In the genomic region with DNA sequence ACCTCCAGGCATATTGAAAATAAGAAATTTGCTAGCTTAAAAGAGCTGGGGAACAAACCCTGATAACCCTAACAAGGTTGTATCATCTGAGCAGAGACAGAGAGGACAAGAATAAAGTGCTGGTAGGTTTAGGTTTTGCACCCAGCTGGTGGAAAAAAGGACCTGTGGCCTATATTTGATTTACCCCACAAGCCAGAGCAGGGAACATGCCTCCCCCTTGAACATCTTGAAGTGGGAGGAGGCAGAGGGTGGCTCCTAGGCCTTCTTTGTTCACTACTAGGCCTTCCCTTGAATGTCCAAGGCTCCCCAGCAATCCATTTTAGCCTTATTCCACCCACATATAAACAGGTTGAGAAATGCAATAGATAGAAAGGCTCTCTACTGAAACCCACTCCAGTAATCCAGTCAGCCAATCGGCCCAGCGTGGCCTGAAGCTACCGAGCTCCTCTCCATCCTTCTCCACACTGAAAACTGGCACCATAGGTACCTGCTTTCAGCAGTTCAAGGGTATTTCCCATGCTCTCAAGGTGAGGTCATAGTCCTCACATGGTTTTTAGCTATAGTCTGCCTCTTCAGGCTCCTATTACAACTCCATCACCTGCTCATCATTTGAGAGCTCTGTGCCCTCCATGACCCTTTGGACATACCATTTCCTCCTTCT, we compare ENCODE assay signal across 13 cellular contexts. TPM values are rescaled to one million over a fixed set of nuclear protein-coding genes. Genes with fewer than 3 reads are reported as not detected.
DNase-seq lines count a peak whose midpoint lies in the region; ATAC-seq, FAIRE-seq and TF ChIP-seq lines count a peak whose summit lies in the region.
"Had no signal": no experiment of that assay in that cellular context is flagged by ENCODE, and none has a peak within 500 bp of the region (broad histone marks: within the 10 kb centered on the region; RNA-seq: fewer than 3 reads in every experiment).

No MANE protein-coding gene starts in this region.

- H3K36me3 ChIP-seq in A673 (ENCODE audit: insufficient read depth, low read length, poor library complexity, severe bottlenecking) = peaks cover 13% of the 10 kb centered on the region
- no peaks in the 10 kb centered on the region; a peak in 1 of 5 replicates for H3K36me3 ChIP-seq in HepG2 (replicated peaks in 1 of 2; ENCODE audit: control insufficient read depth in 1 of 2, insufficient read depth in 2 of 2, low read length in 2 of 2)
- H3K36me3 ChIP-seq: BLaER1 had no signal

- CTCF ChIA-PET in A673 (lab: Charles Lee) (no interaction called here), HepG2 (lab: Yijun Ruan, JAX; ENCODE audit: low intra/inter-chr PET ratio, low total read pairs) (no interaction called here)

- no peaks in the 10 kb centered on the region for H3K27me3 ChIP-seq in A673 (replicated peaks; ENCODE audit: insufficient read depth, low read depth, low read length, poor library complexity)
- no peaks in the 10 kb centered on the region for H3K27me3 ChIP-seq in HepG2 (ENCODE audit: control insufficient read depth in 1 of 2, insufficient read depth in 2 of 2, low read length in 2 of 2)
- H3K27me3 ChIP-seq: BLaER1, hepatocyte, tibial nerve had no signal

- H3K9ac ChIP-seq in HepG2 (ENCODE audit: insufficient read depth, low read depth, low read length) = no peak overlapping the region
- H3K9ac ChIP-seq: BLaER1 had no signal

- POLR2A ChIA-PET in A673 (lab: Charles Lee; ENCODE audit: low non-redundant PET) = no interaction called here
- POLR2A ChIA-PET in HepG2 (lab: Yijun Ruan, JAX) = interaction anchor here (1.0 to 1.3 kb wide), 2 partner anchors 10 to 13 kb away, joined by 4 read pairs; partner anchors contain the start of gene FNBP1

- no peak overlapping the region for H3K4me2 ChIP-seq in HepG2 (ENCODE audit: low read depth, low read length)
- H3K4me2 ChIP-seq: BLaER1, hepatocyte had no signal

- H3K79me2 ChIP-seq in HepG2 (ENCODE audit: insufficient read depth, low read length) = peaks cover 52% of the 10 kb centered on the region

- no peak for TF ChIP-seq RAD21 in HepG2 (CRISPR knock-in tag; IDR thresholded peaks at IDR 0.05)

- peaks cover 65% of the 10 kb centered on the region for H3K4me1 ChIP-seq in A673 (ENCODE audit: insufficient read depth, low read length, poor library complexity, severe bottlenecking)
- peaks cover 65% of the 10 kb centered on the region for H3K4me1 ChIP-seq in HepG2 (ENCODE audit: insufficient read depth, low read length)

- intact Hi-C loops in A673 (cut with micrococcal nuclease; ENCODE audit: unreplicated experiment) = no loop called here
- intact Hi-C loops in HepG2 (cut with micrococcal nuclease; ENCODE audit: unreplicated experiment) = no loop called here

- no TSS peak for BruUV-seq in A673 (replicated peaks; lab: Mats Ljungman, UMichigan)
- BruUV-seq in HepG2 (replicated peaks; lab: Mats Ljungman, UMichigan) = no TSS peak

- TF ChIP-seq POLR2A in GM15510 (IDR thresholded peaks at IDR 0.05; ENCODE audit: borderline replicate concordance, extremely low read depth, insufficient read length) (peak; percentile 21), HepG2 (IDR thresholded peaks at IDR 0.05; ENCODE audit: insufficient read depth in 1 of 2, low read depth in 2 of 2, low read length in 2 of 2) (no peak)

- H3K27ac ChIP-seq in A673 (ENCODE audit: low read depth, low read length, poor library complexity, severe bottlenecking) = peak overlapping the region; percentile 50
- H3K27ac ChIP-seq in HepG2 (ENCODE audit: extremely low read length, insufficient read depth, low read length) = peak overlapping the region; percentile 9
- H3K27ac ChIP-seq: BLaER1, hepatocyte had no signal

- ATAC-seq in HepG2 (peak; percentile 24; the same call in 2 of the 3 replicates), GM18867 (IDR thresholded peaks at IDR 0.05; ENCODE audit: unreplicated experiment) (no peak)

- no peak overlapping the region for H3K4me3 ChIP-seq in A673 (ENCODE audit: low read depth, low read length, poor library complexity, severe bottlenecking)
- H3K4me3 ChIP-seq in HepG2 (replicated peaks in 1 of 3; ENCODE audit: insufficient read depth in 1 of 3, low read depth in 2 of 3, low read length in 3 of 3) = no peak overlapping the region
- H3K4me3 ChIP-seq: BLaER1, hepatocyte, tibial nerve had no signal

- TF ChIP-seq EP300 in HepG2 (IDR thresholded peaks at IDR 0.05; ENCODE audit: low read depth in 2 of 2, low read length in 2 of 2) (no peak), HepG2 (CRISPR knock-in tag; IDR thresholded peaks at IDR 0.05; ENCODE audit: borderline replicate concordance) (no peak)

- H3K9me3 ChIP-seq in A673 (ENCODE audit: low read depth, low read length, poor library complexity, severe bottlenecking) (peaks cover 2% of the 10 kb centered on the region), HepG2 (ENCODE audit: low read length) (no peaks in the 10 kb centered on the region)
- H3K9me3 ChIP-seq: BLaER1 had no signal

- in situ Hi-C loops in HepG2 (cut with HindIII; ENCODE audit: extremely low pct_ligation_motif_present, low pct_unique_long_range_greater_than_20kb) = no loop called here

- WGBS in HepG2 (ENCODE audit: low lambda C conversion rate) = 75% methylated on average over 3 of the region's 3 CpGs

- no peak overlapping the region for H2AFZ ChIP-seq in HepG2 (ENCODE audit: low read length)
- H2AFZ ChIP-seq: hepatocyte had no signal

- FAIRE-seq in HepG2 (lab: Jason Lieb, UNC) = no peak

- TF ChIP-seq CTCF in A673 (conservative IDR thresholded peaks at IDR 0.05; ENCODE audit: low read depth, low read length) = no peak
- no peak for TF ChIP-seq CTCF in HepG2 (CRISPR knock-in tag; IDR thresholded peaks at IDR 0.05)

- no peaks in the 10 kb centered on the region for H4K20me1 ChIP-seq in HepG2 (ENCODE audit: insufficient read depth, low read length)

- DNase-seq in A673 (ENCODE audit: low spot score) (no peak), HepG2 (ENCODE audit: low spot score) (peak; percentile 28), amniotic stem cell (lab: John Stamatoyannopoulos, UW) (no peak), mucosa of gallbladder (ENCODE audit: low spot score) (no peak), SKM-1 (lab: John Stamatoyannopoulos, UW; ENCODE audit: unreplicated experiment) (no peak)
- peak; percentile 37 for DNase-seq in activated CD4-positive, CD25-positive, alpha-beta regulatory T cell treated with anti-CD3 and anti-CD28 coated beads, Interleukin-2, amount 50 U/mL, for 72 hours
- DNase-seq: NCI-H2081 treated with DMSO at 0.1 percent for 48 hours; stimulated activated CD4-positive, alpha-beta T cell treated with anti-CD3 and anti-CD28 coated beads, Interleukin-1b, Interleukin-23, amount 100 ng/mL, for 48 hours had no signal

RNA-seq across cellular contexts. Expression of gene FNBP1, which starts 12.0 kb away (rescaled TPM):
- 200 and 215 TPM in 2 replicates for total RNA-seq in A673 (2021)
- total RNA-seq in HepG2 (2016; rRNA removed; fragmentation: Illumina TruSeq; extraction: Trizol) = 19.5 and 22.9 TPM in 2 replicates
- total RNA-seq in HepG2 (2016; cell fraction: cytosol; rRNA removed; fragmentation: Illumina TruSeq; extraction: Trizol; ENCODE audit: low read depth) = 3.8 and 5.7 TPM in 2 replicates
- total RNA-seq in HepG2 (2016; cell fraction: insoluble cytoplasmic fraction; rRNA removed; fragmentation: Illumina TruSeq; extraction: Trizol) = 17.1 and 17.3 TPM in 2 replicates
- total RNA-seq in HepG2 (2016; cell fraction: membrane; rRNA removed; fragmentation: Illumina TruSeq; extraction: Trizol) = 10.5 and 11.1 TPM in 2 replicates
- 13.3 and 16.8 TPM in 2 replicates for total RNA-seq in HepG2 (2016; cell fraction: nucleus; rRNA removed; fragmentation: Illumina TruSeq; extraction: Trizol)
- polyA plus RNA-seq in HepG2 (2011; rRNA removed) = 5.2 and 5.4 TPM in 2 replicates
- 2.8 and 3.6 TPM in 2 replicates for polyA plus RNA-seq in HepG2 (2011; cell fraction: cytosol; rRNA removed)
- polyA plus RNA-seq in HepG2 (2011; cell fraction: nucleus; rRNA removed) = 4.9 and 7.3 TPM in 2 replicates
- polyA plus RNA-seq in HepG2 (2012) = 8.6 and 13.9 TPM in 2 replicates
- 1.9 and 2.3 TPM in 2 replicates for polyA plus RNA-seq in HepG2 (2016; cell fraction: cytosol; fragmentation: Illumina TruSeq; extraction: Trizol; ENCODE audit: low read depth)
- polyA plus RNA-seq in HepG2 (2016; cell fraction: insoluble cytoplasmic fraction; fragmentation: Illumina TruSeq; extraction: Trizol; ENCODE audit: low read depth) = 13.0 and 16.7 TPM in 2 replicates
- 4.3 and 5.1 TPM in 2 replicates for polyA plus RNA-seq in HepG2 (2016; cell fraction: membrane; fragmentation: Illumina TruSeq; extraction: Trizol; ENCODE audit: low read depth)
- 18.7 and 22.4 TPM in 2 replicates for polyA plus RNA-seq in HepG2 (2016; cell fraction: nucleus; fragmentation: Illumina TruSeq; extraction: Trizol; ENCODE audit: insufficient read depth, low read depth)
- 4.4 and 10.2 TPM in 2 replicates for polyA minus RNA-seq in HepG2 (2011; rRNA and poly(A)+ RNA removed; ENCODE audit: low replicate concordance)
- polyA minus RNA-seq in HepG2 (2011; cell fraction: cytosol; rRNA and poly(A)+ RNA removed) = 8.5 and 10.5 TPM in 2 replicates
- 15.5 and 21.8 TPM in 2 replicates for polyA minus RNA-seq in HepG2 (2011; cell fraction: nucleus; rRNA and poly(A)+ RNA removed)
- 66.4 TPM for total RNA-seq in mucosa of gallbladder

RNA-seq across cellular contexts. Expression of gene GPR107, which starts 22.8 kb away (rescaled TPM):
- 47.1 and 50.9 TPM in 2 replicates for total RNA-seq in A673 (2021)
- 18.7 and 22.5 TPM in 2 replicates for total RNA-seq in HepG2 (2016; rRNA removed; fragmentation: Illumina TruSeq; extraction: Trizol)
- 3.7 and 4.3 TPM in 2 replicates for total RNA-seq in HepG2 (2016; cell fraction: cytosol; rRNA removed; fragmentation: Illumina TruSeq; extraction: Trizol; ENCODE audit: low read depth)
- 13.9 and 21.4 TPM in 2 replicates for total RNA-seq in HepG2 (2016; cell fraction: insoluble cytoplasmic fraction; rRNA removed; fragmentation: Illumina TruSeq; extraction: Trizol)
- 7.6 and 8.3 TPM in 2 replicates for total RNA-seq in HepG2 (2016; cell fraction: membrane; rRNA removed; fragmentation: Illumina TruSeq; extraction: Trizol)
- 27.8 and 32.6 TPM in 2 replicates for total RNA-seq in HepG2 (2016; cell fraction: nucleus; rRNA removed; fragmentation: Illumina TruSeq; extraction: Trizol)
- 24.2 and 24.4 TPM in 2 replicates for polyA plus RNA-seq in HepG2 (2011; rRNA removed)
- polyA plus RNA-seq in HepG2 (2011; cell fraction: cytosol; rRNA removed) = 13.5 and 19.9 TPM in 2 replicates
- 19.8 and 22.3 TPM in 2 replicates for polyA plus RNA-seq in HepG2 (2011; cell fraction: nucleus; rRNA removed)
- 25.9 and 26.8 TPM in 2 replicates for polyA plus RNA-seq in HepG2 (2012)
- polyA plus RNA-seq in HepG2 (2016; cell fraction: cytosol; fragmentation: Illumina TruSeq; extraction: Trizol; ENCODE audit: low read depth) = 2.1 TPM in 2 replicates
- 11.1 and 11.5 TPM in 2 replicates for polyA plus RNA-seq in HepG2 (2016; cell fraction: insoluble cytoplasmic fraction; fragmentation: Illumina TruSeq; extraction: Trizol; ENCODE audit: low read depth)
- polyA plus RNA-seq in HepG2 (2016; cell fraction: membrane; fragmentation: Illumina TruSeq; extraction: Trizol; ENCODE audit: low read depth) = 3.9 and 4.5 TPM in 2 replicates
- polyA plus RNA-seq in HepG2 (2016; cell fraction: nucleus; fragmentation: Illumina TruSeq; extraction: Trizol; ENCODE audit: insufficient read depth, low read depth) = 35.6 and 37.5 TPM in 2 replicates
- 51.2 and 118 TPM in 2 replicates for polyA minus RNA-seq in HepG2 (2011; rRNA and poly(A)+ RNA removed; ENCODE audit: low replicate concordance)
- polyA minus RNA-seq in HepG2 (2011; cell fraction: cytosol; rRNA and poly(A)+ RNA removed) = 19.5 and 24.0 TPM in 2 replicates
- polyA minus RNA-seq in HepG2 (2011; cell fraction: nucleus; rRNA and poly(A)+ RNA removed) = 24.8 and 26.1 TPM in 2 replicates
- 39.6 TPM for total RNA-seq in mucosa of gallbladder

Comparison
In these comparisons a context has a peak if more than half of its experiments do, and no peak if none do; other contexts are left out.
1. DNase-seq: peak in activated CD4-positive, CD25-positive, alpha-beta regulatory T cell treated with anti-CD3 and anti-CD28 coated beads, Interleukin-2, amount 50 U/mL, for 72 hours (single experiment) and HepG2 (single experiment); none in A673 (single experiment), amniotic stem cell (single experiment), mucosa of gallbladder (single experiment) and SKM-1 (single experiment).